In the genomic region with DNA sequence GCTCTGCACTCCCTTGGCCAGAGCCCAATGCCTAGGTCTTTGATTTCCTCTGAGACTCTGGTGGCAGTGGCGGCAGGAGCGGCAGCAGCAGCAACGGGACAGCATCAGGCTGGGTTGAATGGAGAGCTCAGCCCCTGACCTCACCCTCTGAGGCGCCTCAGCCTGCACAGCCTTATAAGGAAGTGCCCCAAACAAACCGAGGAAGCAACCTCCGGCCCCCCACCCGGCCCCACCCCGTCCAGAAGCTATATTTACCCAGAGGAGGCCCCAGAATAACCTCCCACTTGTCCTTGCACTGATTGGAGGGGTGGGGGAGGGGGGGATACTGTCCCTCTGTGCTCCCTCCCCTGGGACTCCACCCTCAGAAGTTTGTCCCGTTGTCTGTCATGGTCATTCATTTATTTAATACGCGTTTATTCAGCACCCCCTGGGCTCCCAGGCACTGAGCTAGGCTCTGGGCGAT, we compare ENCODE assay signal across 9 cellular contexts. TPM values are rescaled to one million over a fixed set of nuclear protein-coding genes. Genes with fewer than 3 reads are reported as not detected.
DNase-seq lines count a peak whose midpoint lies in the region; ATAC-seq and FAIRE-seq lines count a peak whose summit lies in the region.
"Had no signal": no experiment of that assay in that cellular context is flagged by ENCODE, and none has a peak within 500 bp of the region (broad histone marks: within the 10 kb centered on the region; RNA-seq: fewer than 3 reads in every experiment).

No MANE protein-coding gene starts in this region.

- H3K27me3 ChIP-seq in iPS-20b (ENCODE audit: insufficient read depth, low read length) (no peaks in the 10 kb centered on the region), Karpas-422 (ENCODE audit: low read length) (no peaks in the 10 kb centered on the region)
- H3K27me3 ChIP-seq: pancreas had no signal

- no peak for ATAC-seq in HG03095 (IDR thresholded peaks at IDR 0.05; ENCODE audit: unreplicated experiment)
- ATAC-seq: pancreas had no signal

- no peak for FAIRE-seq in GM19239 (lab: Jason Lieb, UNC)
- FAIRE-seq: pancreas had no signal

- H3K4me3 ChIP-seq in iPS-20b (ENCODE audit: low read length) (peak overlapping the region; percentile 5; the same call in 1 of the 2 replicates), Karpas-422 (ENCODE audit: low read length) (no peak overlapping the region)
- H3K4me3 ChIP-seq: pancreas had no signal

- no peaks in the 10 kb centered on the region; the same call in 1 of the 2 replicates for H4K20me1 ChIP-seq in Karpas-422 (ENCODE audit: insufficient read depth, low read depth, low read length)

- H2AFZ ChIP-seq in Karpas-422 (ENCODE audit: low read length), result no peak overlapping the region

- no peak overlapping the region for H3K4me2 ChIP-seq in Karpas-422 (ENCODE audit: low read depth, low read length, poor library complexity, severe bottlenecking)

- H3K4me1 ChIP-seq in iPS-20b (ENCODE audit: insufficient read depth, low read length) (peaks cover 73% of the 10 kb centered on the region), Karpas-422 (ENCODE audit: low read length) (peaks cover 7% of the 10 kb centered on the region)

- H3K9ac ChIP-seq in iPS-20b (ENCODE audit: low read depth, low read length) (peak overlapping the region; percentile 75; the same call in 1 of the 2 replicates), Karpas-422 (ENCODE audit: low read length) (no peak overlapping the region)

- peak; percentile 60 for DNase-seq in GM19239 (ENCODE audit: insufficient read length, low spot score)
- peak; percentile 22 for DNase-seq in SW480 (ENCODE audit: low spot score)
- DNase-seq in substantia nigra (lab: John Stamatoyannopoulos, UW), result peak in 22 of 49 donors; percentile 19 to 71 (median 32)
- DNase-seq in GF-D8 (lab: John Stamatoyannopoulos, UW), result no peak
- no peak for DNase-seq in Karpas-422
- DNase-seq in NCI-H510A (lab: John Stamatoyannopoulos, UW), result no peak

- no peaks in the 10 kb centered on the region for H3K9me2 ChIP-seq in Karpas-422 (replicated peaks; ENCODE audit: insufficient read depth, low read length)

- H3K9me3 ChIP-seq in iPS-20b (ENCODE audit: insufficient read depth, low read depth, low read length), result no peaks in the 10 kb centered on the region
- H3K9me3 ChIP-seq in Karpas-422 (ENCODE audit: low read length), result no peaks in the 10 kb centered on the region
- H3K9me3 ChIP-seq: pancreas had no signal

- no peaks in the 10 kb centered on the region for H3K79me2 ChIP-seq in Karpas-422 (ENCODE audit: low read length)

- H3K36me3 ChIP-seq in iPS-20b (ENCODE audit: insufficient read depth, low read depth, low read length) (no peaks in the 10 kb centered on the region), Karpas-422 (ENCODE audit: insufficient read depth, low read length) (no peaks in the 10 kb centered on the region)
- H3K36me3 ChIP-seq: pancreas had no signal

- H3K27ac ChIP-seq in iPS-20b (ENCODE audit: low read length) (peak overlapping the region; percentile 26), substantia nigra (ENCODE audit: low read depth, low read length, poor library complexity, severe bottlenecking) (peak overlapping the region; percentile 43), Karpas-422 (ENCODE audit: low read length) (no peak overlapping the region)
- H3K27ac ChIP-seq: pancreas had no signal

RNA-seq across cellular contexts. Expression of gene NES, which starts 12.2 kb away (rescaled TPM):
- not detected in 2 replicates for total RNA-seq in Karpas-422 (2014; rRNA removed; shearing (Covaris generic); ENCODE audit: low replicate concordance)

RNA-seq across cellular contexts. Expression of gene BCAN, which starts 23.1 kb away (rescaled TPM):
- not detected in 2 replicates for total RNA-seq in Karpas-422 (2014; rRNA removed; shearing (Covaris generic); ENCODE audit: low replicate concordance)

RNA-seq across cellular contexts. Expression of gene CRABP2, which starts 40.4 kb away (rescaled TPM):
- total RNA-seq in Karpas-422 (2014; rRNA removed; shearing (Covaris generic); ENCODE audit: low replicate concordance), result 0.56 TPM in 1 of 2 replicates, not detected in the other

RNA-seq across cellular contexts. Expression of gene HAPLN2, which starts 45.8 kb away (rescaled TPM):
- 0.47 TPM in 1 of 2 replicates, not detected in the other for total RNA-seq in Karpas-422 (2014; rRNA removed; shearing (Covaris generic); ENCODE audit: low replicate concordance)
- total RNA-seq: pancreas had no signal

Comparison
In these comparisons a context has a peak if more than half of its experiments do, and no peak if none do; other contexts are left out.
1. DNase-seq: peak in GM19239 (single experiment) and SW480 (single experiment); none in GF-D8 (single experiment), Karpas-422 (single experiment) and NCI-H510A (single experiment).